Comparison of ENCODE assay signal across 19 cellular contexts in the genomic region with DNA sequence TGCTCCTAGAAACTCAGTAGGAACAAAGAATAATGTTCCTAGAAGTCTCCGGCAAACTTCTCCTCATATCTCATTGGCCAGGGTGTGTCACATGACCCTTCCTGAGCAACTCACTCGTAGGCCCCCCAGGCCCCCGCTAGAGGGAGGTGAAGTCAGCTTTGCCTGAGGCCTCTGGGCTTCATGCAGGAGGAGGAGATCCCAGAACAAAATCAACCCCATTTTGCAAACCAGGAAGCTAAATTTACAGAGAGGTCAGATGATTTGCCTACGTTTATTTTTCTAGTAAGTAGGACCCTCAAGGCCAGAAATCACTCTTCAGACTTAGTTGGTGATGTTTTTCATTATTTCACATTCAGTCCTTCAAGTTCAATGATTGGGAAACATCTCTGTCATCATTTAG.
DNase-seq lines count a peak whose midpoint lies in the region; ATAC-seq, FAIRE-seq and TF ChIP-seq lines count a peak whose summit lies in the region.
"Had no signal": no experiment of that assay in that cellular context is flagged by ENCODE, and none has a peak within 500 bp of the region (broad histone marks: within the 10 kb centered on the region; RNA-seq: fewer than 3 reads in every experiment).

No MANE protein-coding gene starts in this region.

- no peak overlapping the region for H2AK5ac ChIP-seq in H1 (ENCODE audit: low read depth, low read length)

- no peak overlapping the region for H2BK20ac ChIP-seq in H1 (ENCODE audit: low read length)

- POLR2A ChIA-PET in activated CD4-positive, alpha-beta T cell treated with anti-CD3 and anti-CD28 coated beads, Interleukin-2, amount 10 ng/mL, durations not matched to agents 7 days and 5 days (lab: Charles Lee), result no interaction called here
- POLR2A ChIA-PET in H1 (lab: Charles Lee; ENCODE audit: partially characterized antibody), result interaction anchor here (1.4 kb wide), 1 partner anchor 56 kb away, joined by 3 read pairs; no protein-coding TSS in a partner anchor

- H3K4me1 Mint-ChIP-seq in activated CD4-positive, alpha-beta T cell treated with anti-CD3 and anti-CD28 coated beads, Interleukin-2, amount 10 ng/mL, durations not matched to agents 24 days and 14 days, result no peaks in the 10 kb centered on the region
- no peaks in the 10 kb centered on the region for H3K4me1 Mint-ChIP-seq in activated CD4-positive, alpha-beta T cell treated with anti-CD3 and anti-CD28 coated beads, Interleukin-2, amount 10 ng/mL, durations not matched to agents 7 days and 5 days
- H3K4me1 Mint-ChIP-seq: activated naive CD8-positive, alpha-beta T cell treated with anti-CD3 and anti-CD28 coated beads for 36 hours; naive thymus-derived CD4-positive, alpha-beta T cell had no signal

- DNase-seq in activated CD4-positive, alpha-beta T cell treated with anti-CD3 and anti-CD28 coated beads, Interleukin-2, amount 10 ng/mL, durations not matched to agents 24 days and 14 days, result peak; percentile 44
- DNase-seq in activated CD4-positive, alpha-beta T cell treated with anti-CD3 and anti-CD28 coated beads, Interleukin-2, amount 10 ng/mL, durations not matched to agents 7 days and 5 days, result no peak
- DNase-seq in NCI-H69 (lab: John Stamatoyannopoulos, UW) (peak; percentile 48), H1 (ENCODE audit: low read depth in 1 of 2, low spot score in 2 of 2) (peak in 1 of 2 experiments; percentile 57), testis (peak; percentile 72), posterior vena cava (ENCODE audit: low spot score) (no peak), NCI-H2081 treated with DMSO at 0.1 percent for 48 hours (lab: John Stamatoyannopoulos, UW) (no peak)
- DNase-seq: activated CD4-positive, alpha-beta T cell treated with anti-CD3 and anti-CD28 coated beads for 4 hours; activated naive CD8-positive, alpha-beta T cell treated with anti-CD3 and anti-CD28 coated beads for 36 hours; EL; foreskin fibroblast; lower lobe of right lung; naive thymus-derived CD4-positive, alpha-beta T cell; NCI-H2029 treated with DMSO at 0.1 percent for 48 hours; SHP77 treated with DMSO at 0.1 percent for 48 hours had no signal

- H3K4me2 ChIP-seq in H1 (ENCODE audit: insufficient read depth in 1 of 2, low read depth in 2 of 2, low read length in 2 of 2), result no peak overlapping the region
- H3K4me2 ChIP-seq: A549 had no signal

- H3K36me3 ChIP-seq in H1 (ENCODE audit: control insufficient read depth in 2 of 4, insufficient read depth in 4 of 4, low read length in 3 of 4), result no peaks in the 10 kb centered on the region
- H3K36me3 ChIP-seq in testis (ENCODE audit: low read depth, missing control alignments), result no peaks in the 10 kb centered on the region
- H3K36me3 ChIP-seq: lower lobe of right lung, thoracic aorta had no signal

- no peak overlapping the region for H2BK15ac ChIP-seq in H1 (ENCODE audit: low read length)

- TF ChIP-seq RAD21 in H1 (IDR thresholded peaks at IDR 0.05 in 1 of 2, conservative IDR thresholded peaks at IDR 0.05 in 1 of 2; ENCODE audit: low read depth in 2 of 2, low read length in 2 of 2), result peak; percentile 23 to 37; a peak in 3 of 4 replicates

- no peak overlapping the region for H3K4me3 Mint-ChIP-seq in activated CD4-positive, alpha-beta T cell treated with anti-CD3 and anti-CD28 coated beads, Interleukin-2, amount 10 ng/mL, durations not matched to agents 24 days and 14 days
- H3K4me3 Mint-ChIP-seq in activated CD4-positive, alpha-beta T cell treated with anti-CD3 and anti-CD28 coated beads, Interleukin-2, amount 10 ng/mL, durations not matched to agents 7 days and 5 days, result no peak overlapping the region
- H3K4me3 Mint-ChIP-seq: activated naive CD8-positive, alpha-beta T cell treated with anti-CD3 and anti-CD28 coated beads for 36 hours; CD14-positive monocyte; naive thymus-derived CD4-positive, alpha-beta T cell had no signal

- H4K5ac ChIP-seq in H1 (ENCODE audit: insufficient read length, low read depth, low read length), result no peak overlapping the region

- H3K27ac ChIP-seq in H1 (ENCODE audit: low read depth, low read length) (no peak overlapping the region), testis (no peak overlapping the region)
- H3K27ac ChIP-seq: A549, lower lobe of right lung had no signal

- no peak overlapping the region for H2AFZ ChIP-seq in H1 (ENCODE audit: low read length)

- H3K18ac ChIP-seq in H1 (ENCODE audit: extremely low read depth, low read length), result no peak overlapping the region; the same call in 1 of the 2 replicates

- no peaks in the 10 kb centered on the region for H3K9me3 Mint-ChIP-seq in activated CD4-positive, alpha-beta T cell treated with anti-CD3 and anti-CD28 coated beads, Interleukin-2, amount 10 ng/mL, durations not matched to agents 24 days and 14 days
- H3K9me3 Mint-ChIP-seq in activated CD4-positive, alpha-beta T cell treated with anti-CD3 and anti-CD28 coated beads, Interleukin-2, amount 10 ng/mL, durations not matched to agents 7 days and 5 days, result no peaks in the 10 kb centered on the region
- H3K9me3 Mint-ChIP-seq: activated naive CD8-positive, alpha-beta T cell treated with anti-CD3 and anti-CD28 coated beads for 36 hours; naive thymus-derived CD4-positive, alpha-beta T cell had no signal

- no peak overlapping the region; the same call in 1 of the 2 replicates for H2BK5ac ChIP-seq in H1 (ENCODE audit: low read depth, low read length)

- H3K27ac Mint-ChIP-seq in activated CD4-positive, alpha-beta T cell treated with anti-CD3 and anti-CD28 coated beads, Interleukin-2, amount 10 ng/mL, durations not matched to agents 24 days and 14 days, result no peak overlapping the region
- H3K27ac Mint-ChIP-seq in activated CD4-positive, alpha-beta T cell treated with anti-CD3 and anti-CD28 coated beads, Interleukin-2, amount 10 ng/mL, durations not matched to agents 7 days and 5 days, result no peak overlapping the region
- H3K27ac Mint-ChIP-seq: activated naive CD8-positive, alpha-beta T cell treated with anti-CD3 and anti-CD28 coated beads for 36 hours; CD14-positive monocyte; naive thymus-derived CD4-positive, alpha-beta T cell had no signal

- H2BK12ac ChIP-seq in H1 (ENCODE audit: low read depth, low read length), result no peak overlapping the region; the same call in 1 of the 2 replicates

- no peaks in the 10 kb centered on the region for H3K23me2 ChIP-seq in H1 (ENCODE audit: low read depth, low read length)

- CTCF ChIA-PET in activated CD4-positive, alpha-beta T cell treated with anti-CD3 and anti-CD28 coated beads, Interleukin-2, amount 10 ng/mL, durations not matched to agents 7 days and 5 days (lab: Charles Lee), result no interaction called here
- CTCF ChIA-PET in H1 (lab: Charles Lee; ENCODE audit: partially characterized antibody), result interaction anchor here (0.8 to 10.9 kb wide), 9 partner anchors 12 to 411 kb away, joined by 3 to 228 read pairs (median 3); no protein-coding TSS in a partner anchor

- H3K9ac ChIP-seq in H1 (replicated peaks in 1 of 4; ENCODE audit: extremely low read depth in 1 of 4, low read depth in 3 of 4, low read length in 3 of 4), result no peak overlapping the region

- H3K4ac ChIP-seq in H1 (replicated peaks; ENCODE audit: insufficient read length, low read depth, low read length), result no peak overlapping the region

- H2BK120ac ChIP-seq in H1 (replicated peaks; ENCODE audit: low read depth, low read length), result peak overlapping the region; percentile 58

- peaks cover 31% of the 10 kb centered on the region for H3K27me3 Mint-ChIP-seq in activated CD4-positive, alpha-beta T cell treated with anti-CD3 and anti-CD28 coated beads, Interleukin-2, amount 10 ng/mL, durations not matched to agents 24 days and 14 days
- H3K27me3 Mint-ChIP-seq in activated CD4-positive, alpha-beta T cell treated with anti-CD3 and anti-CD28 coated beads, Interleukin-2, amount 10 ng/mL, durations not matched to agents 7 days and 5 days, result peaks cover 15% of the 10 kb centered on the region
- H3K27me3 Mint-ChIP-seq: activated naive CD8-positive, alpha-beta T cell treated with anti-CD3 and anti-CD28 coated beads for 36 hours had no signal

- TF ChIP-seq CTCF in H1 (IDR thresholded peaks at IDR 0.05; ENCODE audit: control extremely low read depth in 1 of 3, insufficient read depth in 1 of 3, low read depth in 1 of 3, low read length in 3 of 3) (peak; percentile 23 to 36 (median 34)), testis (IDR thresholded peaks at IDR 0.05) (no peak)

- no peaks in the 10 kb centered on the region for H4K20me1 ChIP-seq in H1 (replicated peaks in 1 of 2; ENCODE audit: control insufficient read depth in 1 of 2, insufficient read depth in 2 of 2, low read length in 2 of 2)

- no peak overlapping the region for H4K8ac ChIP-seq in H1 (ENCODE audit: extremely low read depth, insufficient read depth, low read length)

- no peaks in the 10 kb centered on the region for H3K36me3 Mint-ChIP-seq in activated CD4-positive, alpha-beta T cell treated with anti-CD3 and anti-CD28 coated beads, Interleukin-2, amount 10 ng/mL, durations not matched to agents 24 days and 14 days (ENCODE audit: low read depth)
- no peaks in the 10 kb centered on the region for H3K36me3 Mint-ChIP-seq in activated CD4-positive, alpha-beta T cell treated with anti-CD3 and anti-CD28 coated beads, Interleukin-2, amount 10 ng/mL, durations not matched to agents 7 days and 5 days (ENCODE audit: low read depth)
- H3K36me3 Mint-ChIP-seq: activated naive CD8-positive, alpha-beta T cell treated with anti-CD3 and anti-CD28 coated beads for 36 hours; CD14-positive monocyte; naive thymus-derived CD4-positive, alpha-beta T cell had no signal

- H3K14ac ChIP-seq in H1 (ENCODE audit: insufficient read length), result no peak overlapping the region

- H3K79me2 ChIP-seq in H1 (ENCODE audit: control insufficient read depth in 1 of 2, insufficient read depth in 2 of 2, low read length in 2 of 2), result no peaks in the 10 kb centered on the region

- TF ChIP-seq EP300 in H1 (IDR thresholded peaks at IDR 0.05; ENCODE audit: borderline replicate concordance in 1 of 2, low read depth in 2 of 2, low read length in 2 of 2), result no peak

- H3K23ac ChIP-seq in H1 (ENCODE audit: insufficient read length), result no peak overlapping the region

- H3K4me3 ChIP-seq in H1 (ENCODE audit: extremely low read depth in 1 of 4, insufficient read depth in 2 of 4, low read depth in 3 of 4, low read length in 4 of 4) (no peak overlapping the region; a peak in 1 of 8 replicates), testis (peak overlapping the region in 1 of 2 donors; percentile 27)
- H3K4me3 ChIP-seq: A549, lower lobe of right lung, thoracic aorta had no signal

- peaks cover 5 to 9% (median 6%) of the 10 kb centered on the region in 4 experiments; a peak in 5 of 7 replicates for H3K4me1 ChIP-seq in H1 (replicated peaks in 1 of 4; ENCODE audit: control insufficient read depth in 3 of 4, insufficient read depth in 4 of 4, low read length in 3 of 4)
- no peaks in the 10 kb centered on the region for H3K4me1 ChIP-seq in testis
- H3K4me1 ChIP-seq: A549, lower lobe of right lung had no signal

- no peaks in the 10 kb centered on the region for H3K79me1 ChIP-seq in H1 (ENCODE audit: low read depth, low read length)

- no peak for FAIRE-seq in H1 (lab: Jason Lieb, UNC)
- FAIRE-seq: A549 had no signal

- no peak for ATAC-seq in GM18867 (IDR thresholded peaks at IDR 0.05; ENCODE audit: unreplicated experiment)
- ATAC-seq: lower lobe of right lung; naive thymus-derived CD4-positive, alpha-beta T cell had no signal

- H3K27me3 ChIP-seq in H1 (replicated peaks in 1 of 4; ENCODE audit: control insufficient read depth in 3 of 4, extremely low read depth in 1 of 4, insufficient read depth in 3 of 4, low read length in 3 of 4) (no peaks in the 10 kb centered on the region), testis (no peaks in the 10 kb centered on the region)

- intact Hi-C loops in activated CD4-positive, alpha-beta T cell treated with anti-CD3 and anti-CD28 coated beads, Interleukin-2, amount 10 ng/mL, durations not matched to agents 24 days and 14 days (cut with micrococcal nuclease), result no loop called here
- intact Hi-C loops in testis (cut with DNase I; ENCODE audit: low total_unique reads) (no loop called here), posterior vena cava (cut with DNase I) (no loop called here)

- no peaks in the 10 kb centered on the region for H3K9me3 ChIP-seq in H1 (ENCODE audit: insufficient read depth in 2 of 2, low read depth in 1 of 2, low read length in 1 of 2)
- no peaks in the 10 kb centered on the region for H3K9me3 ChIP-seq in testis
- H3K9me3 ChIP-seq: A549, lower lobe of right lung, thoracic aorta had no signal

- H4K91ac ChIP-seq in H1 (replicated peaks; ENCODE audit: insufficient read length, low read length), result no peak overlapping the region

- no peak overlapping the region for H3K56ac ChIP-seq in H1 (replicated peaks; ENCODE audit: insufficient read length, low read depth, low read length)

- WGBS in H1 (ENCODE audit: extremely low coverage in 1 of 2, insufficient coverage in 1 of 2, insufficient read length in 1 of 2, insufficient replicate concordance in 2 of 2, low coverage in 1 of 2, low lambda C conversion rate in 2 of 2, missing lambda C conversion rate in 1 of 2), 2 experiments, result 84% methylated on average over 4 of the region's 4 CpGs; no CpG with 5 or more reads in 1 of the 2 experiments
- 55% methylated on average over 4 of the region's 4 CpGs for WGBS in testis, 2 donors

- TF ChIP-seq POLR2A in H1 (IDR thresholded peaks at IDR 0.05; ENCODE audit: control extremely low read depth in 1 of 2, low read depth in 2 of 2, low read length in 2 of 2) (no peak), testis (IDR thresholded peaks at IDR 0.05) (no peak)

Comparison
In these comparisons a context has a peak if more than half of its experiments do, and no peak if none do; other contexts are left out.
1. DNase-seq: peak in activated CD4-positive, alpha-beta T cell treated with anti-CD3 and anti-CD28 coated beads, Interleukin-2, amount 10 ng/mL, durations not matched to agents 24 days and 14 days (single experiment), NCI-H69 (single experiment) and testis (single experiment); none in activated CD4-positive, alpha-beta T cell treated with anti-CD3 and anti-CD28 coated beads, Interleukin-2, amount 10 ng/mL, durations not matched to agents 7 days and 5 days (single experiment), posterior vena cava (single experiment) and NCI-H2081 treated with DMSO at 0.1 percent for 48 hours (single experiment).
2. CTCF ChIP-seq: peak in H1 (3 of 3); none in testis (0 of 3).